1 cellular context compared by ENCODE assay signal in the genomic region with DNA sequence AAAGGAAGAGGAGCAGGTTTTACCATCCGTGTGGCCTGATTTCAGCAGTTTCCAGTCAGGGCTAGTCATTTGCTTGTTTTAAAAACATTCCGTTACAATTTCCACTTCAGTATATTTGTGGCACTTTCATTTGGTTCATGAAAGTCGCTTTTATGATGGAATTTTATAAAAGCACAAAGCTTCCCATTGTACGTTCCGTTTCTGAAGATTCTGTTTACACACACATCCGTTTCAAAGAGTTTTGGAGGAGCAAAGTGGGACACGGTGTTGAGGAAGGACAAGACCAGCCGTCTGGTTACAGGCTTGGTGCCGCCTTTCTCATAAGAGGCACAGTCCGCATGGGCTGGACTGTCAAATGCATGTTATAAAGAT.
A peak's percentile ranks its signal among the peaks of the same experiment; 100 is the strongest.
TF ChIP-seq lines count a peak whose summit lies in the region.

No MANE protein-coding gene starts in this region.

TF ChIP-seq in HepG2, 621 proteins besides CTCF, POLR2A, EP300 and RAD21 (continued from another document):
- TF ChIP-seq, protein P1, sequence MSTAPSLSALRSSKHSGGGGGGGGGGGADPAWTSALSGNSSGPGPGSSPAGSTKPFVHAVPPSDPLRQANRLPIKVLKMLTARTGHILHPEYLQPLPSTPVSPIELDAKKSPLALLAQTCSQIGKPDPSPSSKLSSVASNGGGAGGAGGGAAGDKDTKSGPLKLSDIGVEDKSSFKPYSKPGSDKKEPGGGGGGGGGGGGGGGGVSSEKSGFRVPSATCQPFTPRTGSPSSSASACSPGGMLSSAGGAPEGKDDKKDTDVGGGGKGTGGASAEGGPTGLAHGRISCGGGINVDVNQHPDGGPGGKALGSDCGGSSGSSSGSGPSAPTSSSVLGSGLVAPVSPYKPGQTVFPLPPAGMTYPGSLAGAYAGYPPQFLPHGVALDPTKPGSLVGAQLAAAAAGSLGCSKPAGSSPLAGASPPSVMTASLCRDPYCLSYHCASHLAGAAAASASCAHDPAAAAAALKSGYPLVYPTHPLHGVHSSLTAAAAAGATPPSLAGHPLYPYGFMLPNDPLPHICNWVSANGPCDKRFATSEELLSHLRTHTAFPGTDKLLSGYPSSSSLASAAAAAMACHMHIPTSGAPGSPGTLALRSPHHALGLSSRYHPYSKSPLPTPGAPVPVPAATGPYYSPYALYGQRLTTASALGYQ (CRISPR knock-in tag; IDR thresholded peaks at IDR 0.05), result no peak
- TF ChIP-seq BCL6 (CRISPR knock-in tag; IDR thresholded peaks at IDR 0.05), result peak; percentile 14; the same call in 1 of the 2 replicates
- no peak for TF ChIP-seq GTF2F1 (IDR thresholded peaks at IDR 0.05; ENCODE audit: low read length)
- TF ChIP-seq HDAC2 (CRISPR knock-in tag; IDR thresholded peaks at IDR 0.05), result no peak
